26 cellular contexts compared by ENCODE assay signal in the genomic region with DNA sequence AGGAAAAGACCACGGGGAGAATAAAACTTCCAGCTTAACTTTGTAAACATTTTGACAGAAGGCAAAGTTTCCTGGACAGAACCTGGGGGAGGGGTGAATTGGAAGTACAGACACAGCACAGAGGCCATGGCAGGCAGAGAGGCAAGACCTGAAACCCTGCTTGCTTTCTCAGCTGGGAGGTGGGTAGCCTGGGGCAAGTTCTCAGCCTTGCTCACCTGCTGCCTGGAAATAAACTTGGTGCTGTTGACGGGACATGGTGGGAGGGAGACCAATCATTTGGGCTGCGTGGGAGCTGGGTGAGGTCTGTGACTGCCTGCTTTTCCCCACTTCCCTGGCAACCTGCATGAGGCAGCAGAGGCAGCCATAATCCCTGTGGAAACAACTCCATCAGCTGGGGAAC.
"Had no signal": no experiment of that assay in that cellular context is flagged by ENCODE, and none has a peak within 500 bp of the region (broad histone marks: within the 10 kb centered on the region; RNA-seq: fewer than 3 reads in every experiment).

No MANE protein-coding gene starts in this region.

- ATAC-seq: left ventricle myocardium superior; naive thymus-derived CD4-positive, alpha-beta T cell; right cardiac atrium; upper lobe of right lung had no signal

- H3K36me3 ChIP-seq: colonic mucosa, esophagus muscularis mucosa, neural progenitor cell, prostate gland, suprapubic skin, transverse colon, upper lobe of right lung, uterus had no signal

- H3K27me3 ChIP-seq: colonic mucosa, esophagus muscularis mucosa, neural progenitor cell, suprapubic skin, transverse colon, upper lobe of right lung, uterus had no signal

- H3K4me3 ChIP-seq: colonic mucosa, esophagus muscularis mucosa, lung, neural progenitor cell, prostate gland, skin epidermis, suprapubic skin, transverse colon, upper lobe of right lung, uterus had no signal

- H3K4me2 ChIP-seq: neural progenitor cell had no signal

- H3K27ac ChIP-seq: colonic mucosa, esophagus muscularis mucosa, neural progenitor cell, prostate gland, skin epidermis, suprapubic skin, transverse colon, upper lobe of right lung, uterus had no signal

- H3K4me1 ChIP-seq: colonic mucosa, esophagus muscularis mucosa, neural progenitor cell, prostate gland, suprapubic skin, transverse colon, upper lobe of right lung, uterus had no signal

- H3K9me3 ChIP-seq: colonic mucosa, prostate gland, upper lobe of right lung had no signal

- H3K9ac ChIP-seq: neural progenitor cell had no signal

- DNase-seq: cerebellar nuclear complex; colonic mucosa; effector CD8-positive, alpha-beta T cell; endodermal cell; foreskin melanocyte; glutamatergic neuron; hypothalamus; immature natural killer cell; left ventricle myocardium superior; midbrain; naive thymus-derived CD4-positive, alpha-beta T cell; nucleus accumbens; right cardiac atrium; stimulated activated CD4-positive, alpha-beta T cell treated with anti-CD3 and anti-CD28 coated beads, Interleukin-15, amount 100 ng/mL, for 24 hours; stimulated activated CD4-positive, alpha-beta T cell treated with anti-CD3 and anti-CD28 coated beads, Interleukin-2, amount 100 ng/mL, for 48 hours; stimulated activated naive CD4-positive, alpha-beta T cell; stimulated activated naive CD8-positive, alpha-beta T cell treated with anti-CD3 and anti-CD28 coated beads, Interleukin-15, amount 100 ng/mL, for 72 hours; transverse colon; upper lobe of right lung; uterus had no signal

- H2AFZ ChIP-seq: neural progenitor cell had no signal
